9 cellular contexts compared by ENCODE assay signal in genomic region chr19:47610902-47611301, GRCh38. TPM values are rescaled to one million over a fixed set of nuclear protein-coding genes. Genes with fewer than 3 reads are reported as not detected.
A peak's percentile ranks its signal among the peaks of the same experiment; 100 is the strongest.
DNase-seq lines count a peak whose midpoint lies in the region; ATAC-seq and TF ChIP-seq lines count a peak whose summit lies in the region.
"Had no signal": no experiment of that assay in that cellular context is flagged by ENCODE, and none has a peak within 500 bp of the region (broad histone marks: within the 10 kb centered on the region; RNA-seq: fewer than 3 reads in every experiment).

No MANE protein-coding gene starts in this region.

- TF ChIP-seq CTCF in astrocyte of the cerebellum (IDR thresholded peaks at IDR 0.05; ENCODE audit: low read depth, low read length, missing control alignments) (no peak), lower lobe of right lung (IDR thresholded peaks at IDR 0.05) (no peak), thyroid gland (IDR thresholded peaks at IDR 0.05) (no peak)

- TF ChIP-seq POLR2A in thyroid gland (IDR thresholded peaks at IDR 0.05): no peak

- H3K27me3 ChIP-seq in lower lobe of right lung (ENCODE audit: low read depth) (no peaks in the 10 kb centered on the region), thyroid gland (no peaks in the 10 kb centered on the region)

- H3K27ac ChIP-seq in lower lobe of right lung: peak overlapping the region; percentile 84
- peak overlapping the region in 2 of 3 donors; percentile 60 to 85 for H3K27ac ChIP-seq in thyroid gland

- peaks cover 33% of the 10 kb centered on the region for H3K4me1 Mint-ChIP-seq in activated T-cell treated with anti-CD3 and anti-CD28 coated beads, Interleukin-2, amount 50 U/mL, for 4 hours (ENCODE audit: low read depth)

- H3K36me3 ChIP-seq in lower lobe of right lung (peaks cover 13% of the 10 kb centered on the region), thyroid gland (no peaks in the 10 kb centered on the region)

- ATAC-seq in activated T-cell treated with anti-CD3 and anti-CD28 coated beads, Interleukin-2, amount 50 U/mL, for 4 hours: no peak
- ATAC-seq in lower lobe of right lung: no peak

- in situ Hi-C loops in astrocyte of the cerebellum (cut with HindIII; ENCODE audit: low sequenced_read_pairs): loop anchor here (5.0 kb wide), 3 partner anchors 46 to 119 kb away; no protein-coding TSS in a partner anchor

- intact Hi-C loops in lower lobe of right lung (cut with DNase I) (no loop called here), thyroid gland (cut with DNase I) (loop anchor here (5.0 kb wide), 1 partner anchor 104 kb away; no protein-coding TSS in a partner anchor)

- peak overlapping the region; percentile 79 for H3K4me3 Mint-ChIP-seq in activated T-cell treated with anti-CD3 and anti-CD28 coated beads, Interleukin-2, amount 50 U/mL, for 4 hours

- H3K27me3 Mint-ChIP-seq in activated T-cell treated with anti-CD3 and anti-CD28 coated beads, Interleukin-2, amount 50 U/mL, for 4 hours (ENCODE audit: low read depth): no peaks in the 10 kb centered on the region

- H3K4me1 ChIP-seq in lower lobe of right lung: peaks cover 50% of the 10 kb centered on the region
- peaks cover 15 to 28% of the 10 kb centered on the region in 2 donors for H3K4me1 ChIP-seq in thyroid gland

- peaks cover 15% of the 10 kb centered on the region for H3K36me3 Mint-ChIP-seq in activated T-cell treated with anti-CD3 and anti-CD28 coated beads, Interleukin-2, amount 50 U/mL, for 4 hours (ENCODE audit: insufficient read depth)

- peak overlapping the region; percentile 97 for H3K4me3 ChIP-seq in astrocyte of the cerebellum (ENCODE audit: low read depth, low read length)
- peak overlapping the region; percentile 97 for H3K4me3 ChIP-seq in lower lobe of right lung
- peak overlapping the region in 1 of 3 donors; percentile 93 for H3K4me3 ChIP-seq in thyroid gland (replicated peaks in 1 of 3)

- H3K9me3 ChIP-seq in lower lobe of right lung (no peaks in the 10 kb centered on the region), thyroid gland (no peaks in the 10 kb centered on the region)

- 61 to 69% methylated on average over 7 of the region's 7 CpGs for WGBS in thyroid gland, 2 donors

- DNase-seq in activated T-cell treated with anti-CD3 and anti-CD28 coated beads, Interleukin-2, amount 50 U/mL, for 4 hours: no peak
- no peak for DNase-seq in activated T-cell treated with anti-CD3 and anti-CD28 coated beads, Interleukin-2, amount 50 U/mL, for 48 hours
- DNase-seq in astrocyte of the cerebellum (ENCODE audit: low read depth) (no peak), lower lobe of right lung (no peak), thyroid gland (no peak), NCI-H2029 (lab: John Stamatoyannopoulos, UW) (no peak), NCI-H526 treated with DMSO at 0.1 percent for 48 hours (lab: John Stamatoyannopoulos, UW) (no peak)
- no peak for DNase-seq in activated effector memory CD4-positive, alpha-beta T cell treated with Interleukin-2 at 50 U/mL for 16 hours
- DNase-seq: DMS79 had no signal

- no peaks in the 10 kb centered on the region for H3K9me3 Mint-ChIP-seq in activated T-cell treated with anti-CD3 and anti-CD28 coated beads, Interleukin-2, amount 50 U/mL, for 4 hours

RNA-seq across cellular contexts. Expression of gene BICRA, which starts 2.0 kb away (rescaled TPM):
- total RNA-seq in activated T-cell treated with anti-CD3 and anti-CD28 coated beads, Interleukin-2, amount 50 U/mL, for 4 hours: 10 to 100 TPM; 11.8 to 16.3 (median 11.9) TPM
- total RNA-seq in lower lobe of right lung (18.3 TPM), thyroid gland (10 to 100 TPM in 3 of 4 donors, 1 to 10 TPM in 1; 5.8 to 15.2 (median 13.2) TPM)

RNA-seq across cellular contexts. Expression of gene ZNF541, which starts 38.0 kb away (rescaled TPM):
- under 1 TPM; 0.11 to 0.22 (median 0.13) TPM for total RNA-seq in activated T-cell treated with anti-CD3 and anti-CD28 coated beads, Interleukin-2, amount 50 U/mL, for 4 hours
- total RNA-seq in lower lobe of right lung: 0.89 TPM
- total RNA-seq in thyroid gland: 1 to 10 TPM in 1 of 4 donors, under 1 TPM in 2, not detected in 1; 0.40 to 1.1 (median 0.56) TPM
